ENCODE assay signal across 1 cellular context in the genomic region with DNA sequence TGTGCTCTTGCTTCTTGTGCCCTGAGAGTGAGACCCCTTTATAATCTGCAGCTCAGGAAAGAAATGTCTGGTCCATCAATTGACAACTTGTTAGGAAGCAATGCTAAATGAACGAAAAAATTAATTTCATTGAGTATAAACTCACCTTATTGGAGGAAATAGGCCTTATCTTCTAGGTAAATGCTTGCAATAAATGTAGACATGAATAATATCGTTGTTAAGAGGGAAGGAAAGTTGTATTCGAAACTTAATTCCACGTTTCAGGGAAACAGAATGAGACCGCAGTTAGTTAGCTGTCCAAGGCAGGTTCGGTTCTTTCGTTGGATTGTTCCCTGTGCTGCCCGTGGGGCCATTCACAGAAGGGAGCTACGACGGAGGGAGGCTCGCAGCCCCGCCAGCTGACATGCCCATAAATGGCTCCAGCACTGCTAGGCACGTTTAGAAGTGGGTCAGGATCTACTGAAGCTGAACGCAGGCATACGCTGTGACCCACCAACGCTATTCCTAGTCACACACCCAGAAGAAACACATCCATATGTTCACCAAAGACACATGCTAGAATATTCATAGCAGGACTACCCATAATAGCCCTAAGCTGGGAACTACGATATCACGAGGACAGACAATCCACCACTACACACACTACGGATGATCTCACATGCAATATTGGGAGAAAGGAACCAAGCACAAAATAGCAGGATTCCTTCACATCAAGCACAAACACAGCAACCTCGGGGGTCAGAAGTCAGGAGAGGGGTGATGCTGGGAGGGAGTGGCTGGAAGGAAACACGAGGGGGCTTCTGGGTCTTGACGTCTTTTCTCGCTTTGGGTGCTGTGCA.
TF ChIP-seq lines count a peak whose summit lies in the region.

No MANE protein-coding gene starts in this region.

TF ChIP-seq in HepG2, 621 proteins besides CTCF, POLR2A, EP300 and RAD21:
- no peak for TF ChIP-seq ELF4 (CRISPR knock-in tag; IDR thresholded peaks at IDR 0.05; ENCODE audit: borderline replicate concordance)
- TF ChIP-seq ZNF350 (CRISPR knock-in tag; IDR thresholded peaks at IDR 0.05; ENCODE audit: borderline replicate concordance, low read depth) = no peak
- TF ChIP-seq RBM22 (optimal IDR thresholded peaks at IDR 0.05; ENCODE audit: low read length) = no peak
- TF ChIP-seq, protein P1, sequence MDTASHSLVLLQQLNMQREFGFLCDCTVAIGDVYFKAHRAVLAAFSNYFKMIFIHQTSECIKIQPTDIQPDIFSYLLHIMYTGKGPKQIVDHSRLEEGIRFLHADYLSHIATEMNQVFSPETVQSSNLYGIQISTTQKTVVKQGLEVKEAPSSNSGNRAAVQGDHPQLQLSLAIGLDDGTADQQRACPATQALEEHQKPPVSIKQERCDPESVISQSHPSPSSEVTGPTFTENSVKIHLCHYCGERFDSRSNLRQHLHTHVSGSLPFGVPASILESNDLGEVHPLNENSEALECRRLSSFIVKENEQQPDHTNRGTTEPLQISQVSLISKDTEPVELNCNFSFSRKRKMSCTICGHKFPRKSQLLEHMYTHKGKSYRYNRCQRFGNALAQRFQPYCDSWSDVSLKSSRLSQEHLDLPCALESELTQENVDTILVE (CRISPR knock-in tag; IDR thresholded peaks at IDR 0.05) = no peak
- no peak for TF ChIP-seq ZNF530 (CRISPR knock-in tag; IDR thresholded peaks at IDR 0.05; ENCODE audit: low read depth)
- TF ChIP-seq ATF5 (CRISPR knock-in tag; IDR thresholded peaks at IDR 0.05; ENCODE audit: low read depth) = no peak
- no peak for TF ChIP-seq BORCS8-MEF2B (CRISPR knock-in tag; IDR thresholded peaks at IDR 0.05)
- no peak for TF ChIP-seq HNRNPH1 (optimal IDR thresholded peaks at IDR 0.05; ENCODE audit: low read depth, low read length)
- no peak for TF ChIP-seq ZNF543 (CRISPR knock-in tag; IDR thresholded peaks at IDR 0.05)
- no peak for TF ChIP-seq CHD2 (IDR thresholded peaks at IDR 0.05; ENCODE audit: low read depth, low read length)
- no peak for TF ChIP-seq ELF1 (CRISPR knock-in tag; IDR thresholded peaks at IDR 0.05)
- no peak for TF ChIP-seq PRDM4 (CRISPR knock-in tag; IDR thresholded peaks at IDR 0.05; ENCODE audit: borderline replicate concordance)
